8 cellular contexts compared by ENCODE assay signal in the genomic region with DNA sequence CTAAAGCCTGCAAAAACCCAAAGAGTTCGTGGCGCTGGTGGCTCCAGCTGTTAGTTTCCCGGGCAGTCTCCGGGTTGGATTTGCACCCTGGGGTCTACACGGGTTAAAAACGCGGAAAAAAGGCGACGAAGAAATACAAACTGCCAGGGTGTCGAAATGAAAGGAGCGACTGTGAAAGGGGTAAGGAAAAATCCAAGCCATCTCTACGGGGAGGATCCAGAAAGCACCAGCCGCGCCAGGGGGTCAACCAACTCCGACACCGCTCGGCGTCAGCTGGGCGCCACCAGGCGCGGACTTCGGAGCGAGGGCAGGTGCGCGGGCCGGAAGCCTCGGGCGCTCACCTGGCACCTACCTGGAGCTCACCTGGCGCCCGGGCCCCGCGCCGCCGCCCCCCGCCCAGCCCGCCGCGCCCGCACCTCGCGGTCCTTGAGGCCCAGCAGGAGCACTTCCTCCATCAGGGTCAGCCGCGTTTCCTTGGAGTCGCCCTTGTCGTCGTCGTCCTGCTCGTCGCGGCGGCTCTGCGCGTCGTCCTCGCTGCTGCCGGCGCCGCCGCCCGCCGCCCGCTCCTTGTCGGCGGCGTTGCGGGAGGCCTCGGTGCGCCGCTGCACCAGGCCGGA. TPM values are rescaled to one million over a fixed set of nuclear protein-coding genes. Genes with fewer than 3 reads are reported as not detected.
DNase-seq lines count a peak whose midpoint lies in the region; FAIRE-seq and TF ChIP-seq lines count a peak whose summit lies in the region.

No MANE protein-coding gene starts in this region.

- H4K20me1 ChIP-seq in MM.1S (ENCODE audit: insufficient read depth, low read length) = peaks cover 18% of the 10 kb centered on the region; the same call in 1 of the 2 replicates

- H3K4me3 ChIP-seq in MM.1S (ENCODE audit: low read length) = peak overlapping the region; percentile 80
- H3K4me3 ChIP-seq in astrocyte of the cerebellum (ENCODE audit: low read depth, low read length) = peak overlapping the region; percentile 96
- peak overlapping the region; percentile 97 for H3K4me3 ChIP-seq in retinal pigment epithelial cell (ENCODE audit: low read length)

- peak overlapping the region; percentile 99 for H3K27ac ChIP-seq in MM.1S (ENCODE audit: low read length)

- peaks cover 16% of the 10 kb centered on the region; the same call in 1 of the 2 replicates for H3F3A ChIP-seq in MM.1S (ENCODE audit: insufficient read depth, low read length)

- 0 out of 2 replicates have a peak, but pooled peaks cover 4% of the 10 kb centered on the region for H3K4me1 ChIP-seq in MM.1S (ENCODE audit: low read length)

- no peak for FAIRE-seq in D721Med (lab: Jason Lieb, UNC)

- no peaks in the 10 kb centered on the region for H3K9me2 ChIP-seq in MM.1S (replicated peaks; ENCODE audit: insufficient read depth, low read length)

- no peak for TF ChIP-seq CTCF in MM.1S (IDR thresholded peaks at IDR 0.05; ENCODE audit: low read length)
- TF ChIP-seq CTCF in astrocyte of the cerebellum (IDR thresholded peaks at IDR 0.05; ENCODE audit: low read depth, low read length, missing control alignments) = no peak
- no peak for TF ChIP-seq CTCF in retinal pigment epithelial cell (conservative IDR thresholded peaks at IDR 0.05; ENCODE audit: low read depth, low read length)
- no peak for TF ChIP-seq CTCF in D721Med (IDR thresholded peaks at IDR 0.05; ENCODE audit: insufficient read depth, missing control alignments)

- H3K4me2 ChIP-seq in MM.1S (ENCODE audit: low read depth, low read length) = peak overlapping the region; percentile 78

- peaks cover 61% of the 10 kb centered on the region for H3K79me2 ChIP-seq in MM.1S (ENCODE audit: low read length)

- DNase-seq in G401 (ENCODE audit: low spot score) (peak; percentile 37), HCEC 1CT (peak; percentile 65), MM.1S (peak; percentile 71), SK-N-DZ (ENCODE audit: low spot score) (peak; percentile 28), astrocyte of the cerebellum (ENCODE audit: low read depth) (no peak), hypothalamus (lab: John Stamatoyannopoulos, UW) (peak in 44 of 51 donors; percentile 10 to 71 (median 44)), retinal pigment epithelial cell (ENCODE audit: low read depth) (no peak), D721Med (ENCODE audit: insufficient read length, low spot score) (no peak)

- no peaks in the 10 kb centered on the region for H3K9me3 ChIP-seq in MM.1S (replicated peaks; ENCODE audit: insufficient read depth, low read length)

- peak overlapping the region; percentile 71 for H2AFZ ChIP-seq in MM.1S (ENCODE audit: low read length)

- in situ Hi-C loops in G401 (cut with HindIII; ENCODE audit: low sequenced_read_pairs) (no loop called here), astrocyte of the cerebellum (cut with HindIII; ENCODE audit: low sequenced_read_pairs) (no loop called here)

- peaks cover 10% of the 10 kb centered on the region for H3K36me3 ChIP-seq in MM.1S (replicated peaks; ENCODE audit: insufficient read depth, low read length)

- no peaks in the 10 kb centered on the region for H3K27me3 ChIP-seq in MM.1S (replicated peaks; ENCODE audit: insufficient read depth, low read length)

- peak overlapping the region; percentile 96 for H3K9ac ChIP-seq in MM.1S (ENCODE audit: low read length)

RNA-seq across cellular contexts. Expression of gene GOLPH3, which starts 0.6 kb away (rescaled TPM):
- total RNA-seq in G401 (2014; rRNA removed; shearing (Covaris generic)) = 69.7 and 90.4 TPM in 2 replicates
- polyA plus RNA-seq in SK-N-DZ (2014; cell fraction: cytosol; rRNA removed) = 44.8 and 59.6 TPM in 2 replicates
- polyA plus RNA-seq in SK-N-DZ (2014; cell fraction: nucleus; rRNA removed) = 14.6 and 26.1 TPM in 2 replicates

Comparison
In these comparisons a context has a peak if more than half of its experiments do, and no peak if none do; other contexts are left out.
1. DNase-seq: peak in G401 (single experiment), HCEC 1CT (single experiment), MM.1S (single experiment), SK-N-DZ (single experiment) and hypothalamus (44 of 51); none in astrocyte of the cerebellum (single experiment), retinal pigment epithelial cell (single experiment) and D721Med (single experiment).
2. Peak in every context shown above with its lines, with median percentiles within 50 percentile points of each other: H3K4me3 ChIP-seq.